ENCODE assay signal across 8 cellular contexts in the genomic region with DNA sequence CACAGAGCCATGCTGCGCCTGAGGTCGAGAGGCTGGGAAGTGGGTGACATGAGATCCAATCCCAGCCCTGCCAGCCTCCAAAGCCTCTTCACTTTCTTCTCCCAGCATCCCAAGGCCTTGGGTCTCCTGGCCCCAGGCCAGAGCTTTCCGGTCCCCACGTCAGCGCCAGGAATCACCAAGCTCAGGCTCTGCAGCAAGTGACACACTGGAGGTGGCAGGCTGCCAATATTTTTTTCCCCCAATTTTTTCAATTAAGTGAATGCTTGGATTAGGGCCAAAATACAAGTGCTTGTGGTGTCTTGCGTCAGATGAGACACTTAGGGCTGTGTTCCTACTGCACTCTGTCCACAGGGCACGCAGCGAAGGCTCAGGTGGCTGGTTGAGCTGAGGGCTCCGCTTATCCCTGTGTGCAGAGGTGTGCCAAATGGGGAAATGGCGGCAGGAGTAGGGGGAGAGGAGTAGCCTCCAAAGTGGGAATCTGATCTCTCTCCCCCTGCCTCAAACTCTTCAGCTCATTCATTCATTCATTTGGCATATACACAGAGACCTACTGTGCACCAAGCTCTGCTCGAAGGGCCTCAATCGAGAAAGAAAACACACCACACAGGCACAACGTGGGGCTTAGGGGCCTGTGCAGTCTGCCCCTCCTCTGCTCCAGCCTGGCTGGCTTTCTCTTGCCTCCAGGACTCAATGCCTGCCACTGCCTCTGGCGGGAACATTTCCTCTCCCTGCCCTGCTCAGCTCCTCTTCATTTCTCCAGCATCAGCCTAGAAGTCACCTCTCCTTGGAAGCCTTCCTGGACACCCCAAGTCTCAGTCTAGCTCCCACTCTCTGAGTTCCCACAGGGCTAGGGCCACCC. TPM values are rescaled to one million over a fixed set of nuclear protein-coding genes. Genes with fewer than 3 reads are reported as not detected.
DNase-seq lines count a peak whose midpoint lies in the region; ATAC-seq and TF ChIP-seq lines count a peak whose summit lies in the region.

No MANE protein-coding gene starts in this region.

- no peaks in the 10 kb centered on the region for H3K9me2 ChIP-seq in OCI-LY7 (ENCODE audit: insufficient read depth, low read length)

- H3K9me3 ChIP-seq in OCI-LY7 (ENCODE audit: low read length) = no peaks in the 10 kb centered on the region

- H3K36me3 ChIP-seq in OCI-LY7 (ENCODE audit: insufficient read depth, low read length) = no peaks in the 10 kb centered on the region

- no peaks in the 10 kb centered on the region for H3K79me2 ChIP-seq in OCI-LY7 (ENCODE audit: insufficient read depth, low read depth, low read length)

- peak; percentile 96 for DNase-seq in DMS79 (lab: John Stamatoyannopoulos, UW)
- DNase-seq in NCI-H69 (lab: John Stamatoyannopoulos, UW) = peak; percentile 96
- peak; percentile 84 for DNase-seq in epithelial cell of esophagus (ENCODE audit: low read depth)
- peak in 40 of 56 donors; percentile 28 to 86 (median 50) for DNase-seq in nucleus accumbens (lab: John Stamatoyannopoulos, UW)
- no peak for DNase-seq in stimulated activated naive CD4-positive, alpha-beta T cell treated with Interleukin-2 at 50 U/mL for 16 hours (lab: John Stamatoyannopoulos, UW)
- DNase-seq in stimulated activated CD4-positive, alpha-beta T cell treated with anti-CD3 and anti-CD28 coated beads, Interleukin-1b, Interleukin-23, amount 100 ng/mL, for 48 hours = no peak
- DNase-seq in OCI-LY7 (ENCODE audit: low spot score) = no peak

- CTCF ChIA-PET in OCI-LY7 (lab: Charles Lee; ENCODE audit: unreplicated experiment) = no interaction called here

- no peak for ATAC-seq in HG03045 (IDR thresholded peaks at IDR 0.05; ENCODE audit: unreplicated experiment)

- POLR2A ChIA-PET in OCI-LY7 (lab: Charles Lee) = interaction anchor here (0.6 kb wide), 1 partner anchor 35 kb away, joined by 3 read pairs; no protein-coding TSS in a partner anchor

- TF ChIP-seq CTCF in epithelial cell of esophagus (IDR thresholded peaks at IDR 0.05; ENCODE audit: insufficient read depth, low read depth, low read length, missing control alignments) (no peak), OCI-LY7 (conservative IDR thresholded peaks at IDR 0.05; ENCODE audit: low read length) (no peak)

- no peak overlapping the region for H2AFZ ChIP-seq in OCI-LY7 (ENCODE audit: low read length)

- no peak overlapping the region for H3K27ac ChIP-seq in OCI-LY7 (ENCODE audit: low read depth, low read length, poor library complexity, severe bottlenecking)

- no peaks in the 10 kb centered on the region for H3K4me1 ChIP-seq in OCI-LY7 (ENCODE audit: insufficient read depth, low read length, poor library complexity, severe bottlenecking)

- H3K4me3 ChIP-seq in epithelial cell of esophagus (ENCODE audit: low read length) (no peak overlapping the region), OCI-LY7 (ENCODE audit: low read depth, low read length, poor library complexity, severe bottlenecking) (no peak overlapping the region)

- intact Hi-C loops in OCI-LY7 (cut with micrococcal nuclease; ENCODE audit: unreplicated experiment) = no loop called here

- no TSS peak for BruUV-seq in OCI-LY7 (replicated peaks; lab: Mats Ljungman, UMichigan)

- no peak overlapping the region for H3K4me2 ChIP-seq in OCI-LY7 (ENCODE audit: low read length)

- H4K20me1 ChIP-seq in OCI-LY7 (ENCODE audit: insufficient read depth, low read length) = no peaks in the 10 kb centered on the region

RNA-seq across cellular contexts. Expression of a gene that starts 16.7 kb away (rescaled TPM):
- total RNA-seq in OCI-LY7 (2014; rRNA removed; shearing (Covaris generic)) = not detected in 2 replicates
- 0.10 and 0.11 TPM in 2 replicates for total RNA-seq in OCI-LY7 (2022)

Comparison
In these comparisons a context has a peak if more than half of its experiments do, and no peak if none do; other contexts are left out.
1. DNase-seq: peak in DMS79 (single experiment), NCI-H69 (single experiment), epithelial cell of esophagus (single experiment) and nucleus accumbens (40 of 56); none in stimulated activated naive CD4-positive, alpha-beta T cell treated with Interleukin-2 at 50 U/mL for 16 hours (single experiment), stimulated activated CD4-positive, alpha-beta T cell treated with anti-CD3 and anti-CD28 coated beads, Interleukin-1b, Interleukin-23, amount 100 ng/mL, for 48 hours (single experiment) and OCI-LY7 (single experiment).